11 cellular contexts compared by ENCODE assay signal in genomic region chr5:1930880-1931589, GRCh38. TPM values are rescaled to one million over a fixed set of nuclear protein-coding genes. Genes with fewer than 3 reads are reported as not detected.
DNase-seq lines count a peak whose midpoint lies in the region; ATAC-seq and TF ChIP-seq lines count a peak whose summit lies in the region.
"Had no signal": no experiment of that assay in that cellular context is flagged by ENCODE, and none has a peak within 500 bp of the region (broad histone marks: within the 10 kb centered on the region; RNA-seq: fewer than 3 reads in every experiment).

No MANE protein-coding gene starts in this region.

- peak overlapping the region; percentile 66 for H3K4me3 Mint-ChIP-seq in chondrocyte (ENCODE audit: unreplicated experiment)
- H3K4me3 Mint-ChIP-seq in activated naive CD8-positive, alpha-beta T cell treated with anti-CD3 and anti-CD28 coated beads, Interleukin-2, amount 50 U/mL, for 24 hours, result no peak overlapping the region

- peak overlapping the region; percentile 41 for H3K4me2 ChIP-seq in skeletal muscle satellite cell (ENCODE audit: low read length)
- H3K4me2 ChIP-seq: KMS-11 had no signal

- ATAC-seq in activated naive CD8-positive, alpha-beta T cell treated with anti-CD3 and anti-CD28 coated beads, Interleukin-2, amount 50 U/mL, for 24 hours, result no peak
- no peak for ATAC-seq in HG03196 (IDR thresholded peaks at IDR 0.05; ENCODE audit: unreplicated experiment)

- no peaks in the 10 kb centered on the region for H3K9me3 Mint-ChIP-seq in chondrocyte (ENCODE audit: low read depth)
- no peaks in the 10 kb centered on the region for H3K9me3 Mint-ChIP-seq in activated naive CD8-positive, alpha-beta T cell treated with anti-CD3 and anti-CD28 coated beads, Interleukin-2, amount 50 U/mL, for 24 hours

- peak; percentile 47 for DNase-seq in GM20000 (ENCODE audit: low spot score)
- DNase-seq in chondrocyte (ENCODE audit: low spot score), result no peak
- DNase-seq in kidney epithelial cell (ENCODE audit: low read depth), result no peak
- no peak for DNase-seq in activated naive CD8-positive, alpha-beta T cell treated with anti-CD3 and anti-CD28 coated beads, Interleukin-2, amount 50 U/mL, for 24 hours
- no peak for DNase-seq in globus pallidus (ENCODE audit: low spot score)
- DNase-seq in NCI-H748 treated with DMSO at 0.1 percent for 48 hours (lab: John Stamatoyannopoulos, UW), result no peak
- DNase-seq: DMS79; stimulated activated CD4-positive, alpha-beta T cell treated with anti-CD3 and anti-CD28 coated beads, Interleukin-4, amount 100 ng/mL, for 4 hours had no signal

- H3K36me3 ChIP-seq in kidney epithelial cell (ENCODE audit: control insufficient read depth, insufficient read depth, low read length), result no peaks in the 10 kb centered on the region
- H3K36me3 ChIP-seq in skeletal muscle satellite cell (ENCODE audit: insufficient read depth, low read length), result no peaks in the 10 kb centered on the region

- no peaks in the 10 kb centered on the region for H3K36me3 Mint-ChIP-seq in chondrocyte (ENCODE audit: low read depth)
- no peaks in the 10 kb centered on the region for H3K36me3 Mint-ChIP-seq in activated naive CD8-positive, alpha-beta T cell treated with anti-CD3 and anti-CD28 coated beads, Interleukin-2, amount 50 U/mL, for 24 hours (ENCODE audit: low read depth)

- no peaks in the 10 kb centered on the region for H3K4me1 Mint-ChIP-seq in chondrocyte (ENCODE audit: low read depth)
- H3K4me1 Mint-ChIP-seq in activated naive CD8-positive, alpha-beta T cell treated with anti-CD3 and anti-CD28 coated beads, Interleukin-2, amount 50 U/mL, for 24 hours, result no peaks in the 10 kb centered on the region

- H3K4me3 ChIP-seq in kidney epithelial cell (ENCODE audit: low read depth, low read length) (peak overlapping the region; percentile 6), skeletal muscle satellite cell (ENCODE audit: low read length) (peak overlapping the region; percentile 49)

- no peaks in the 10 kb centered on the region for H3K9me3 ChIP-seq in skeletal muscle satellite cell (replicated peaks; ENCODE audit: low read length)

- peaks cover 27% of the 10 kb centered on the region for H3K27me3 ChIP-seq in kidney epithelial cell (ENCODE audit: control insufficient read depth, insufficient read depth, low read length)
- peaks cover 19% of the 10 kb centered on the region for H3K27me3 ChIP-seq in skeletal muscle satellite cell (ENCODE audit: control insufficient read depth, insufficient read depth, low read length)

- no peaks in the 10 kb centered on the region for H3K4me1 ChIP-seq in skeletal muscle satellite cell (ENCODE audit: control insufficient read depth, insufficient read depth, low read length)

- H3K27me3 Mint-ChIP-seq in chondrocyte (ENCODE audit: low read depth), result peaks cover 30% of the 10 kb centered on the region
- peaks cover 24% of the 10 kb centered on the region for H3K27me3 Mint-ChIP-seq in activated naive CD8-positive, alpha-beta T cell treated with anti-CD3 and anti-CD28 coated beads, Interleukin-2, amount 50 U/mL, for 24 hours

- H3K9ac ChIP-seq in skeletal muscle satellite cell (ENCODE audit: low read depth, low read length), result peak overlapping the region; percentile 21
- H3K9ac ChIP-seq: KMS-11 had no signal

- no peak for TF ChIP-seq CTCF in GM20000 (IDR thresholded peaks at IDR 0.05; ENCODE audit: extremely low read depth, missing control alignments)
- no peak for TF ChIP-seq CTCF in chondrocyte (IDR thresholded peaks at IDR 0.05)
- no peak for TF ChIP-seq CTCF in kidney epithelial cell (IDR thresholded peaks at IDR 0.05; ENCODE audit: insufficient read depth, low read length, poor library complexity, severe bottlenecking)

- H3K27ac Mint-ChIP-seq in chondrocyte (ENCODE audit: unreplicated experiment), result no peak overlapping the region
- H3K27ac Mint-ChIP-seq in activated naive CD8-positive, alpha-beta T cell treated with anti-CD3 and anti-CD28 coated beads, Interleukin-2, amount 50 U/mL, for 24 hours, result no peak overlapping the region

RNA-seq across cellular contexts. Expression of gene IRX4, which starts 48.3 kb away (rescaled TPM):
- total RNA-seq in chondrocyte (not detected in 3 replicates), kidney epithelial cell (0.92 and 4.2 TPM in 2 replicates)
- under 0.01 and 0.22 TPM in 2 replicates for total RNA-seq in skeletal muscle satellite cell (2012; rRNA removed)
